Comparison of ENCODE assay signal across 15 cellular contexts in the genomic region with DNA sequence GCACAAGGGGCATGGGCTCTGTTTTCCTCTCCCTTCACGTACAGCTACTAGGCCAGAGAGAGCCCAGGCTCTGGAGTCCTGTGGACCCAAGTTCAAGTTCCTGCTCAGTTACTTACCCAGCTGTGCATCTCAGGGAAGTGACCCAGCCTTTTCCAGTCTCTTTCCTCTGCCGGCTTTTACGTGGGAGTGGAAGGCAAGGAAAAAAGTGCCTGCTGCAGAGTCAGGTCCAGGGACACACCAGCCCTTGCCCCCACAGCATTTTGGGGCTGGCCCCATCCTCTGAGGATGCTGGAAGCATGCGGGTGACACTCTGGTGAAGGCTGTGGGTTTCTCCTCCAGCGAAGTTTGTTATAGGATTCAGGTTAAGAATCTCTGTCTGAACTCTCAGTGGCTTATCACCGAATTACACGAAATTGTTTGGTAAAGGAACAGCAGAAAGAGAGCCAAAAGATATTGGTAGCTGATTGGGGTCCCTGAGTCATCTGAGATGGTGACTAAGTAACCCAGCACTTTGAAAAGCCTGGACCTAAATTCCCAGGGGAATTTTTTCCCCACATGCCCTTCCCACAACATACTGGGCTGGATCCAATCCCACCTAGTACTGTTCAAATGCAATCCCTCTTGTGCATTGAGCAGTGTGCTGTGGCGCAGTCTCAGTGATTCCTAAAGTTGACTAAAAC.
A peak's percentile ranks its signal among the peaks of the same experiment; 100 is the strongest.
DNase-seq lines count a peak whose midpoint lies in the region; ATAC-seq and TF ChIP-seq lines count a peak whose summit lies in the region.
"Had no signal": no experiment of that assay in that cellular context is flagged by ENCODE, and none has a peak within 500 bp of the region (broad histone marks: within the 10 kb centered on the region; RNA-seq: fewer than 3 reads in every experiment).

No MANE protein-coding gene starts in this region.

- CTCF ChIA-PET in SK-N-SH (lab: Yijun Ruan, JAX), result interaction anchor here (1.0 to 1.2 kb wide), 2 partner anchors 15 to 129 kb away, joined by 3 read pairs; no protein-coding TSS in a partner anchor

- H3K4me1 ChIP-seq in SK-N-SH (ENCODE audit: control insufficient read depth in 1 of 2, insufficient read depth in 2 of 2, low read depth in 1 of 2, low read length in 1 of 2) (peaks cover 0 to 29% of the 10 kb centered on the region in 2 experiments), smooth muscle cell (ENCODE audit: low read depth) (no peaks in the 10 kb centered on the region), upper lobe of left lung (peaks cover 0 to 13% (median 0%) of the 10 kb centered on the region in 4 donors)
- H3K4me1 ChIP-seq: foreskin keratinocyte had no signal

- H3F3A ChIP-seq in SK-N-SH (replicated peaks; ENCODE audit: insufficient read depth) (peaks cover 10% of the 10 kb centered on the region), smooth muscle cell (ENCODE audit: low read depth) (peaks cover 3% of the 10 kb centered on the region)

- H3K4me2 ChIP-seq in SK-N-SH, result peak overlapping the region; percentile 49
- H3K4me2 ChIP-seq in smooth muscle cell, result peak overlapping the region; percentile 58

- WGBS in SK-N-SH (ENCODE audit: low lambda C conversion rate), result 51% methylated on average over 7 of the region's 8 CpGs
- WGBS in smooth muscle cell (ENCODE audit: low lambda C conversion rate), result 41% methylated on average over 8 of the region's 8 CpGs
- 85 to 88% methylated on average over 8 of the region's 8 CpGs for WGBS in upper lobe of left lung, 2 donors

- H3K79me2 ChIP-seq in SK-N-SH (ENCODE audit: insufficient read depth), result no peaks in the 10 kb centered on the region
- no peaks in the 10 kb centered on the region for H3K79me2 ChIP-seq in smooth muscle cell (ENCODE audit: low read depth)

- DNase-seq in DMS53 (lab: John Stamatoyannopoulos, UW) (peak; percentile 36), DMS53 treated with DMSO at 0.1 percent for 48 hours (lab: John Stamatoyannopoulos, UW; ENCODE audit: unreplicated experiment) (no peak), SK-N-SH (no peak), fibroblast of the aortic adventitia (ENCODE audit: low read depth) (peak; percentile 96), smooth muscle cell (lab: John Stamatoyannopoulos, UW; ENCODE audit: unreplicated experiment) (no peak), upper lobe of left lung (no peak), Ammon's horn (ENCODE audit: low spot score) (no peak)
- DNase-seq: 8988T; foreskin keratinocyte; left cardiac atrium; stimulated activated naive CD4-positive, alpha-beta T cell had no signal

- H3K36me3 ChIP-seq in SK-N-SH (replicated peaks in 1 of 2; ENCODE audit: control insufficient read depth in 1 of 2, insufficient read depth in 2 of 2, low read length in 1 of 2) (no peaks in the 10 kb centered on the region), smooth muscle cell (ENCODE audit: low read depth) (no peaks in the 10 kb centered on the region), upper lobe of left lung (no peaks in the 10 kb centered on the region)
- H3K36me3 ChIP-seq: cardiac muscle cell had no signal

- H3K4me3 ChIP-seq in SK-N-SH (ENCODE audit: low read depth in 2 of 2, low read length in 1 of 2) (no peak overlapping the region), fibroblast of the aortic adventitia (ENCODE audit: low read depth, low read length) (no peak overlapping the region), smooth muscle cell (no peak overlapping the region), upper lobe of left lung (no peak overlapping the region)
- H3K4me3 ChIP-seq: cardiac muscle cell had no signal

- H3K27me3 ChIP-seq in SK-N-SH (ENCODE audit: insufficient read depth), result no peaks in the 10 kb centered on the region
- H3K27me3 ChIP-seq in smooth muscle cell (ENCODE audit: low read depth), result no peaks in the 10 kb centered on the region
- no peaks in the 10 kb centered on the region for H3K27me3 ChIP-seq in upper lobe of left lung
- H3K27me3 ChIP-seq: cardiac muscle cell, foreskin keratinocyte had no signal

- peak in 1 of 2 experiments; percentile 59; a peak in 1 of 4 replicates for TF ChIP-seq EP300 in SK-N-SH (IDR thresholded peaks at IDR 0.05; ENCODE audit: borderline replicate concordance in 1 of 2, low read depth in 1 of 2, low read length in 1 of 2)
- no peak for TF ChIP-seq EP300 in upper lobe of left lung (IDR thresholded peaks at IDR 0.05)

- H2AFZ ChIP-seq in SK-N-SH (ENCODE audit: low read depth), result no peak overlapping the region
- H2AFZ ChIP-seq in smooth muscle cell (ENCODE audit: low read depth), result no peak overlapping the region

- H4K20me1 ChIP-seq in SK-N-SH (ENCODE audit: insufficient read depth) (no peaks in the 10 kb centered on the region), smooth muscle cell (ENCODE audit: low read depth) (no peaks in the 10 kb centered on the region)

- H3K27ac ChIP-seq in SK-N-SH (ENCODE audit: low read depth in 2 of 2, low read length in 1 of 2) (peak overlapping the region; percentile 14 to 46; a peak in 2 of 4 replicates), smooth muscle cell (ENCODE audit: low read depth) (peak overlapping the region; percentile 51), upper lobe of left lung (no peak overlapping the region)
- H3K27ac ChIP-seq: cardiac muscle cell, foreskin keratinocyte, RWPE1 had no signal

- TF ChIP-seq POLR2A in upper lobe of left lung (IDR thresholded peaks at IDR 0.05), result no peak

- TF ChIP-seq RAD21 in SK-N-SH (IDR thresholded peaks at IDR 0.05; ENCODE audit: low read length), result no peak

- ATAC-seq in HG03520 (IDR thresholded peaks at IDR 0.05; ENCODE audit: unreplicated experiment) (no peak), upper lobe of left lung (ENCODE audit: low FRiP score in 2 of 2) (no peak)
- ATAC-seq: foreskin keratinocyte, WTC11 had no signal

- no peaks in the 10 kb centered on the region for H3K9me2 ChIP-seq in SK-N-SH

- H3K9me3 ChIP-seq in SK-N-SH (no peaks in the 10 kb centered on the region), smooth muscle cell (replicated peaks; ENCODE audit: low read depth) (no peaks in the 10 kb centered on the region), upper lobe of left lung (no peaks in the 10 kb centered on the region)

- no peak overlapping the region; the same call in 1 of the 2 replicates for H3K9ac ChIP-seq in SK-N-SH
- no peak overlapping the region for H3K9ac ChIP-seq in smooth muscle cell (ENCODE audit: low read depth)

- TF ChIP-seq CTCF in SK-N-SH (IDR thresholded peaks at IDR 0.05) (no peak), fibroblast of the aortic adventitia (IDR thresholded peaks at IDR 0.05; ENCODE audit: insufficient read depth, low read length) (no peak), smooth muscle cell (IDR thresholded peaks at IDR 0.05; ENCODE audit: borderline replicate concordance, insufficient read depth, poor library complexity, severe bottlenecking) (no peak), upper lobe of left lung (IDR thresholded peaks at IDR 0.05) (no peak)

- POLR2A ChIA-PET in SK-N-SH (lab: Yijun Ruan, JAX), result no interaction called here

TF ChIP-seq in SK-N-SH, 30 proteins besides CTCF, POLR2A, EP300 and RAD21:
- no peak for TF ChIP-seq GATA2 (CRISPR knock-in tag; IDR thresholded peaks at IDR 0.05)
- TF ChIP-seq NRF1 (IDR thresholded peaks at IDR 0.05; ENCODE audit: low read depth, low read length), result no peak
- TF ChIP-seq, protein P1, sequence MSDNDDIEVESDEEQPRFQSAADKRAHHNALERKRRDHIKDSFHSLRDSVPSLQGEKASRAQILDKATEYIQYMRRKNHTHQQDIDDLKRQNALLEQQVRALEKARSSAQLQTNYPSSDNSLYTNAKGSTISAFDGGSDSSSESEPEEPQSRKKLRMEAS (IDR thresholded peaks at IDR 0.05; ENCODE audit: low read depth), result no peak
- peak; percentile 77 for TF ChIP-seq TCF12 (IDR thresholded peaks at IDR 0.05)
- peak; percentile 76 for TF ChIP-seq FOSL2 (IDR thresholded peaks at IDR 0.05; ENCODE audit: borderline replicate concordance, low read depth)
- TF ChIP-seq NFIC (IDR thresholded peaks at IDR 0.05; ENCODE audit: borderline replicate concordance), result peak; percentile 80
- TF ChIP-seq TEAD4 (IDR thresholded peaks at IDR 0.05; ENCODE audit: borderline replicate concordance, insufficient read depth), result peak; percentile 65
- TF ChIP-seq JUND (IDR thresholded peaks at IDR 0.05), result peak; percentile 71

Comparison
In these comparisons a context has a peak if more than half of its experiments do, and no peak if none do; other contexts are left out.
1. DNase-seq: peak in DMS53 (single experiment) and fibroblast of the aortic adventitia (single experiment); none in DMS53 treated with DMSO at 0.1 percent for 48 hours (single experiment), SK-N-SH (single experiment), smooth muscle cell (single experiment), upper lobe of left lung (0 of 2) and Ammon's horn (single experiment).
2. H3K27ac ChIP-seq: peak in SK-N-SH (2 of 2) and smooth muscle cell (single experiment); none in upper lobe of left lung (0 of 4).